Comparison of ENCODE assay signal across 1 cellular context in the genomic region with DNA sequence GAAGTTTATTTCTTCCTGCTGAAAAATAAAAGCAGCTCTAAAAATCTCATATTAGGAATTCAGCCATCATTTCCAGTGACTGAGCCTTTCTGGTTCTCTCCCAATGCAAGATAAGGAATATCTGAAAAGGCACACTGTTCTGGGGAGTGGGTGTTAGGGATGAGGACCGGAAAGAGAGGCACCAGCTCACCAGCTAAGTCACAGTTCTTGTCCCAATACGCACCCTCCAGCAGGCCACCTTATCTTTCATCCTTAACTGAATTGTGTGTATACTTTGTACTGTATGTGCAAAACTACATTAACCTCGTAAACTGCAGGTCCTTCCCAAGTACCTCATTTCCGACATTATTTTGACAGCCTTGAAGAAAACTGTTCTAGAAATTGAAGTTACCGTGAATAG.
A peak's percentile ranks its signal among the peaks of the same experiment; 100 is the strongest.
TF ChIP-seq lines count a peak whose summit lies in the region.

No MANE protein-coding gene starts in this region.

TF ChIP-seq in HEK293, 187 proteins besides CTCF, POLR2A, EP300 and RAD21:
- TF ChIP-seq, protein P1, sequence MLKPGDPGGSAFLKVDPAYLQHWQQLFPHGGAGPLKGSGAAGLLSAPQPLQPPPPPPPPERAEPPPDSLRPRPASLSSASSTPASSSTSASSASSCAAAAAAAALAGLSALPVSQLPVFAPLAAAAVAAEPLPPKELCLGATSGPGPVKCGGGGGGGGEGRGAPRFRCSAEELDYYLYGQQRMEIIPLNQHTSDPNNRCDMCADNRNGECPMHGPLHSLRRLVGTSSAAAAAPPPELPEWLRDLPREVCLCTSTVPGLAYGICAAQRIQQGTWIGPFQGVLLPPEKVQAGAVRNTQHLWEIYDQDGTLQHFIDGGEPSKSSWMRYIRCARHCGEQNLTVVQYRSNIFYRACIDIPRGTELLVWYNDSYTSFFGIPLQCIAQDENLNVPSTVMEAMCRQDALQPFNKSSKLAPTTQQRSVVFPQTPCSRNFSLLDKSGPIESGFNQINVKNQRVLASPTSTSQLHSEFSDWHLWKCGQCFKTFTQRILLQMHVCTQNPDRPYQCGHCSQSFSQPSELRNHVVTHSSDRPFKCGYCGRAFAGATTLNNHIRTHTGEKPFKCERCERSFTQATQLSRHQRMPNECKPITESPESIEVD (tag by site-specific recombination; IDR thresholded peaks at IDR 0.05) = peak; percentile 42
- no peak for TF ChIP-seq ZFP41 (tag by site-specific recombination; IDR thresholded peaks at IDR 0.05; ENCODE audit: borderline replicate concordance)
